ENCODE assay signal across 9 cellular contexts in genomic region chr20:17648782-17649730, GRCh38. TPM values are rescaled to one million over a fixed set of nuclear protein-coding genes. Genes with fewer than 3 reads are reported as not detected.
DNase-seq lines count a peak whose midpoint lies in the region; ATAC-seq and TF ChIP-seq lines count a peak whose summit lies in the region.
"Had no signal": no experiment of that assay in that cellular context is flagged by ENCODE, and none has a peak within 500 bp of the region (broad histone marks: within the 10 kb centered on the region; RNA-seq: fewer than 3 reads in every experiment).

No MANE protein-coding gene starts in this region.

- POLR2A ChIA-PET in activated naive CD8-positive, alpha-beta T cell treated with anti-CD3 and anti-CD28 coated beads, Interleukin-2, amount 10 ng/mL, durations not matched to agents 7 days and 5 days (lab: Charles Lee) = no interaction called here

- H3K27me3 ChIP-seq in kidney epithelial cell (ENCODE audit: control insufficient read depth, insufficient read depth, low read length) = no peaks in the 10 kb centered on the region
- H3K27me3 ChIP-seq in subcutaneous abdominal adipose tissue (ENCODE audit: control insufficient read depth in 5 of 5, insufficient read depth in 4 of 5, low read length in 5 of 5) = no peaks in the 10 kb centered on the region

- no peaks in the 10 kb centered on the region for H3K9me3 Mint-ChIP-seq in activated naive CD8-positive, alpha-beta T cell treated with anti-CD3 and anti-CD28 coated beads, Interleukin-2, amount 10 ng/mL, durations not matched to agents 7 days and 5 days

- H3K9me3 ChIP-seq in subcutaneous abdominal adipose tissue (ENCODE audit: control insufficient read depth in 5 of 5, low read length in 5 of 5) = no peaks in the 10 kb centered on the region

- peaks cover under 1% of the 10 kb centered on the region for H3K36me3 Mint-ChIP-seq in activated naive CD8-positive, alpha-beta T cell treated with anti-CD3 and anti-CD28 coated beads, Interleukin-2, amount 10 ng/mL, durations not matched to agents 7 days and 5 days

- H3K27me3 Mint-ChIP-seq in activated naive CD8-positive, alpha-beta T cell treated with anti-CD3 and anti-CD28 coated beads, Interleukin-2, amount 10 ng/mL, durations not matched to agents 7 days and 5 days = no peaks in the 10 kb centered on the region

- DNase-seq in NCI-H146 treated with DMSO at 0.1 percent for 48 hours (lab: John Stamatoyannopoulos, UW; ENCODE audit: unreplicated experiment) (peak; percentile 39), kidney epithelial cell (ENCODE audit: low read depth) (no peak), RKO (ENCODE audit: low spot score) (no peak), OCI-M1 (lab: John Stamatoyannopoulos, UW) (no peak)
- DNase-seq in activated naive CD8-positive, alpha-beta T cell treated with anti-CD3 and anti-CD28 coated beads, Interleukin-2, amount 10 ng/mL, durations not matched to agents 7 days and 5 days = peak; percentile 40

- H3K9ac ChIP-seq in subcutaneous abdominal adipose tissue (ENCODE audit: low read length in 5 of 5) = peak overlapping the region in 3 of 5 donors; percentile 27 to 52 (median 28)

- TF ChIP-seq CTCF in GM12874 (IDR thresholded peaks at IDR 0.05; ENCODE audit: insufficient read depth, low read depth, low read length) (peak; percentile 51), kidney epithelial cell (IDR thresholded peaks at IDR 0.05; ENCODE audit: insufficient read depth, low read length, poor library complexity, severe bottlenecking) (peak; percentile 65)

- ATAC-seq in activated naive CD8-positive, alpha-beta T cell treated with anti-CD3 and anti-CD28 coated beads, Interleukin-2, amount 10 ng/mL, durations not matched to agents 7 days and 5 days (ENCODE audit: low read depth) = peak; percentile 42
- no peak for ATAC-seq in HG03342 (IDR thresholded peaks at IDR 0.05; ENCODE audit: unreplicated experiment)

- no peak overlapping the region for H3K27ac Mint-ChIP-seq in activated naive CD8-positive, alpha-beta T cell treated with anti-CD3 and anti-CD28 coated beads, Interleukin-2, amount 10 ng/mL, durations not matched to agents 7 days and 5 days

- peak overlapping the region; percentile 17 for H3K27ac ChIP-seq in subcutaneous abdominal adipose tissue (ENCODE audit: low read depth, low read length)

- H3K4me3 Mint-ChIP-seq in activated naive CD8-positive, alpha-beta T cell treated with anti-CD3 and anti-CD28 coated beads, Interleukin-2, amount 10 ng/mL, durations not matched to agents 7 days and 5 days = no peak overlapping the region

- H3K36me3 ChIP-seq in kidney epithelial cell (ENCODE audit: control insufficient read depth, insufficient read depth, low read length) (no peaks in the 10 kb centered on the region), subcutaneous abdominal adipose tissue (ENCODE audit: control insufficient read depth in 5 of 5, insufficient read depth in 5 of 5, low read length in 5 of 5) (peaks cover 0 to 17% (median 7%) of the 10 kb centered on the region in 5 donors)

- H3K4me1 Mint-ChIP-seq in activated naive CD8-positive, alpha-beta T cell treated with anti-CD3 and anti-CD28 coated beads, Interleukin-2, amount 10 ng/mL, durations not matched to agents 7 days and 5 days = peaks cover 2% of the 10 kb centered on the region

- H3K4me3 ChIP-seq in kidney epithelial cell (ENCODE audit: low read depth, low read length) = no peak overlapping the region
- H3K4me3 ChIP-seq in subcutaneous abdominal adipose tissue (ENCODE audit: low read depth in 1 of 5, low read length in 5 of 5) = no peak overlapping the region

- H3K4me1 ChIP-seq in subcutaneous abdominal adipose tissue (ENCODE audit: control insufficient read depth in 5 of 5, insufficient read depth in 5 of 5, low read length in 5 of 5) = peaks cover 26 to 71% (median 69%) of the 10 kb centered on the region in 5 donors

RNA-seq across cellular contexts. Expression of gene RRBP1, which starts 33.0 kb away (rescaled TPM):
- total RNA-seq in activated naive CD8-positive, alpha-beta T cell treated with anti-CD3 and anti-CD28 coated beads, Interleukin-2, amount 10 ng/mL, durations not matched to agents 7 days and 5 days = 10 to 100 TPM; 48.0 to 51.0 TPM
- total RNA-seq in kidney epithelial cell = 97.8 and 98.4 TPM in 2 replicates

RNA-seq across cellular contexts. Expression of gene BANF2, which starts 50.7 kb away (rescaled TPM):
- not detected for total RNA-seq in activated naive CD8-positive, alpha-beta T cell treated with anti-CD3 and anti-CD28 coated beads, Interleukin-2, amount 10 ng/mL, durations not matched to agents 7 days and 5 days
- total RNA-seq in kidney epithelial cell = not detected in 2 replicates
- total RNA-seq: RPMI7951 had no signal

Comparison
In these comparisons a context has a peak if more than half of its experiments do, and no peak if none do; other contexts are left out.
1. DNase-seq: peak in NCI-H146 treated with DMSO at 0.1 percent for 48 hours (single experiment) and activated naive CD8-positive, alpha-beta T cell treated with anti-CD3 and anti-CD28 coated beads, Interleukin-2, amount 10 ng/mL, durations not matched to agents 7 days and 5 days (single experiment); none in kidney epithelial cell (single experiment), RKO (single experiment) and OCI-M1 (single experiment).